8 cellular contexts compared by ENCODE assay signal in the genomic region with DNA sequence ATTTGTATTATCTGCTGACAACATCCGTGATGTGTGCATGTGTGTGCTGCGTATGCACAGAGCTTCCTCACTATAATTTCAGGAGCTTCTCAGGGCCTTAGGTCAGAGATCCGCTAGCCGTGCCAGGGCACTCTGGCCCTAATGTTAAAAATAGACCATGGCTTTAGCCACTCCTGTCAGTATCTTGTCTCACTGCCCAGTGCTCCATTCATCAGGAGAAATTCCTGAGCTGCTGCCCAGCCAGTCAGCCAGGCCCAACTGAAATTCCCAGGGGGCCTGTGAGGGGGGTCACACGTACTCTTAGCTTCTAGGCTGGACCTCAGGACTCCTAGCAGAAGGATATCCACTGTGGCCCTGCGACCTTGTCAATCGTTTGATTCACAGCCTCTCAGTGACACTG.
DNase-seq lines count a peak whose midpoint lies in the region; ATAC-seq and TF ChIP-seq lines count a peak whose summit lies in the region.

No MANE protein-coding gene starts in this region.

- no peaks in the 10 kb centered on the region for H3K36me3 ChIP-seq in HCT116 (ENCODE audit: control insufficient read depth in 1 of 2, insufficient read depth in 2 of 2, low read length in 2 of 2)
- no peaks in the 10 kb centered on the region for H3K36me3 ChIP-seq in body of pancreas (replicated peaks in 1 of 2; ENCODE audit: insufficient read depth in 1 of 2, low read depth in 2 of 2)
- H3K36me3 ChIP-seq in iPS-15b (ENCODE audit: control insufficient read depth, insufficient read depth, low read length), result no peaks in the 10 kb centered on the region
- H3K36me3 ChIP-seq in stomach, result no peaks in the 10 kb centered on the region

- H3K27ac ChIP-seq in HCT116 (ENCODE audit: low read depth, low read length) (no peak overlapping the region), body of pancreas (peak overlapping the region in 1 of 4 donors; percentile 16), stomach (peak overlapping the region in 4 of 5 donors; percentile 1 to 82 (median 62))

- no peak overlapping the region for H3K9ac ChIP-seq in HCT116 (ENCODE audit: low read length)
- peak overlapping the region; percentile 42 for H3K9ac ChIP-seq in iPS-15b (ENCODE audit: low read depth, low read length)

- H3K9me2 ChIP-seq in HCT116 (ENCODE audit: insufficient read depth), result no peaks in the 10 kb centered on the region

- POLR2A ChIA-PET in HCT116 (lab: Charles Lee), result no interaction called here

- no peak for TF ChIP-seq EP300 in stomach (IDR thresholded peaks at IDR 0.05)

- intact Hi-C loops in HCT116 (cut with micrococcal nuclease) (loop anchor here (10.0 kb wide), 1 partner anchor 353 kb away; no protein-coding TSS in a partner anchor), body of pancreas (cut with DNase I) (loop anchor here (10.0 kb wide), 1 partner anchor 113 kb away; no protein-coding TSS in a partner anchor), stomach (cut with DNase I; ENCODE audit: low total_unique reads) (loop anchor here (5.0 kb wide), 1 partner anchor 116 kb away; no protein-coding TSS in a partner anchor)

- WGBS in body of pancreas, 2 donors, result 47 to 49% methylated on average over 7 of the region's 7 CpGs
- WGBS in stomach, 5 donors, result 59 to 80% (median 65%) methylated on average over 7 of the region's 7 CpGs

- DNase-seq in HCT116 (ENCODE audit: low read depth, low spot score) (no peak), body of pancreas (peak; percentile 13 to 32 (median 18)), stomach (no peak)
- no peak for DNase-seq in activated T-cell treated with anti-CD3 and anti-CD28 coated beads, Interleukin-2, amount 50 U/mL, for 1 hour

- no peak for TF ChIP-seq RAD21 in HCT116 (IDR thresholded peaks at IDR 0.05; ENCODE audit: low read depth)

- H4K20me1 ChIP-seq in HCT116 (ENCODE audit: insufficient read depth), result no peaks in the 10 kb centered on the region

- no peaks in the 10 kb centered on the region for H3K9me3 ChIP-seq in HCT116 (ENCODE audit: control insufficient read depth in 1 of 2, insufficient read depth in 1 of 2, low read depth in 1 of 2, low read length in 2 of 2)
- no peaks in the 10 kb centered on the region for H3K9me3 ChIP-seq in body of pancreas
- H3K9me3 ChIP-seq in iPS-15b (ENCODE audit: control insufficient read depth, insufficient read depth, low read length), result no peaks in the 10 kb centered on the region
- no peaks in the 10 kb centered on the region for H3K9me3 ChIP-seq in stomach

- peak overlapping the region; percentile 17 for H2AFZ ChIP-seq in HCT116 (ENCODE audit: low read depth, low read length, poor library complexity, severe bottlenecking)

- RAD21 ChIA-PET in HCT116 (lab: Charles Lee; ENCODE audit: low non-redundant PET in 1 of 2, low total read pairs in 2 of 2, uncharacterized antibody in 2 of 2, unreplicated experiment in 2 of 2), result interaction anchor here in 1 of 2 experiments (1.4 kb wide), 1 partner anchor 113 kb away, joined by 7 read pairs; no protein-coding TSS in a partner anchor

- peak overlapping the region; percentile 93; the same call in 1 of the 2 replicates for H3K4me2 ChIP-seq in HCT116 (ENCODE audit: low read length)

- ATAC-seq in HCT116, result no peak
- peak; percentile 47 for ATAC-seq in body of pancreas
- no peak for ATAC-seq in HG02642 (IDR thresholded peaks at IDR 0.05; ENCODE audit: poor library complexity, unreplicated experiment)
- ATAC-seq in HG03139 (IDR thresholded peaks at IDR 0.05; ENCODE audit: unreplicated experiment), result no peak
- no peak for ATAC-seq in HG02884 (IDR thresholded peaks at IDR 0.05; ENCODE audit: unreplicated experiment)

- TF ChIP-seq POLR2A in HCT116 (IDR thresholded peaks at IDR 0.05; ENCODE audit: borderline replicate concordance, extremely low read depth, insufficient read depth, insufficient read length), result no peak
- TF ChIP-seq POLR2A in body of pancreas (IDR thresholded peaks at IDR 0.05), result no peak
- no peak for TF ChIP-seq POLR2A in stomach (IDR thresholded peaks at IDR 0.05)

- H3K27me3 ChIP-seq in HCT116 (ENCODE audit: insufficient read depth, low read length) (no peaks in the 10 kb centered on the region), body of pancreas (no peaks in the 10 kb centered on the region), iPS-15b (ENCODE audit: control insufficient read depth, insufficient read depth, low read length) (peaks cover 7% of the 10 kb centered on the region), stomach (peaks cover 0 to 12% (median 4%) of the 10 kb centered on the region in 3 donors)

- H3K4me3 ChIP-seq in HCT116 (replicated peaks in 1 of 2; ENCODE audit: low read depth in 1 of 2, low read length in 2 of 2) (no peak overlapping the region), body of pancreas (no peak overlapping the region), iPS-15b (ENCODE audit: low read depth, low read length) (no peak overlapping the region), stomach (no peak overlapping the region)

- TF ChIP-seq CTCF in HCT116 (IDR thresholded peaks at IDR 0.05 in 2 of 3, conservative IDR thresholded peaks at IDR 0.05 in 1 of 3; ENCODE audit: borderline replicate concordance in 1 of 3, insufficient read depth in 1 of 3, low read depth in 2 of 3, low read length in 2 of 3), result no peak
- no peak for TF ChIP-seq CTCF in body of pancreas (IDR thresholded peaks at IDR 0.05)
- no peak for TF ChIP-seq CTCF in stomach (IDR thresholded peaks at IDR 0.05)

- CTCF ChIA-PET in HCT116 (lab: Charles Lee), result interaction anchor here (0.6 to 1.8 kb wide), 3 partner anchors 113 to 153 kb away, joined by 4 to 37 read pairs (median 5); no protein-coding TSS in a partner anchor

- no peaks in the 10 kb centered on the region for H3K79me2 ChIP-seq in HCT116 (ENCODE audit: insufficient read depth, low read length)

- peaks cover 13 to 19% of the 10 kb centered on the region in 2 experiments for H3K4me1 ChIP-seq in HCT116 (ENCODE audit: control insufficient read depth in 1 of 2, insufficient read depth in 2 of 2, low read length in 2 of 2)
- peaks cover 6% of the 10 kb centered on the region for H3K4me1 ChIP-seq in body of pancreas
- H3K4me1 ChIP-seq in iPS-15b (ENCODE audit: control insufficient read depth, insufficient read depth, low read length), result peaks cover 9% of the 10 kb centered on the region
- H3K4me1 ChIP-seq in stomach, result peaks cover 6 to 40% (median 18%) of the 10 kb centered on the region in 4 donors

- no TSS peak for BruUV-seq in HCT116 (replicated peaks; lab: Mats Ljungman, UMichigan)

TF ChIP-seq in HCT116, 20 proteins besides CTCF, POLR2A, EP300 and RAD21:
- TF ChIP-seq CEBPB (IDR thresholded peaks at IDR 0.05; ENCODE audit: low read depth) (no peak), EZH2 (IDR thresholded peaks at IDR 0.05) (no peak), SRF (IDR thresholded peaks at IDR 0.05; ENCODE audit: low read depth) (no peak), EGR1 (IDR thresholded peaks at IDR 0.05; ENCODE audit: low read depth) (no peak), ZFX (IDR thresholded peaks at IDR 0.05) (no peak), SIN3A (IDR thresholded peaks at IDR 0.05; ENCODE audit: low read depth) (no peak), ATF3 (IDR thresholded peaks at IDR 0.05) (no peak), YY1 (IDR thresholded peaks at IDR 0.05; ENCODE audit: extremely low read depth, insufficient replicate concordance, low read depth, low read length) (no peak)

Comparison
In these comparisons a context has a peak if more than half of its experiments do, and no peak if none do; other contexts are left out.
1. DNase-seq: peak in body of pancreas (4 of 4); none in HCT116 (single experiment), stomach (single experiment) and activated T-cell treated with anti-CD3 and anti-CD28 coated beads, Interleukin-2, amount 50 U/mL, for 1 hour (single experiment).